In the genomic region with DNA sequence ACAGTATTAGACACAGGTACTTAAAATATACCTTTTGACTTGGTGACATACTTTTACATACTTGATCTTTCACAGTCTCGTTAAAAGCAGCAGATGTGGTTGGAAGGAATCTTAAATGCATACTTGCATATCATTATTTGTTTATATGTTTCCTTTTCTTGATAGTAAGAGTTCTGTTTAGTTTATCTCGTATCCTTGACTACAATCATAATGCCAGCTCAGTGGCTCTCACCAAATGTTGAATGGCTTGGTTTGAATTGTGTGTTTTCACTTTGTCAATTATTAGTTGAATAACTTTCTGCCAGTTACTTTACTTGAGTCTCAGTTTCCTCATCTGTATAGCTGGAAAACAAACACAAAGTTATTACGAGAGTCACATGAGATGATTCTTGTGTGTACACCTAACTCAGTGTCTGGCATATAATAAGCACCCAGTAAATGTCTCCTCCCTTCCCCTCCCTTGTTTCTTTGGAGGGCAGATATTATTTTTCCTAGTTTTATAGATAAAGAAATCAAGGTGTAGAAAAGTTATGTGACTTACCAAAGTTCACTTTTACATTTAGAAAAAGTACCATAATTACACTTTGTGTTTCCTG, we compare ENCODE assay signal across 13 cellular contexts.
"Had no signal": no experiment of that assay in that cellular context is flagged by ENCODE, and none has a peak within 500 bp of the region (broad histone marks: within the 10 kb centered on the region; RNA-seq: fewer than 3 reads in every experiment).

No MANE protein-coding gene starts in this region.

- FAIRE-seq: frontal cortex, keratinocyte had no signal

- H3K4me1 ChIP-seq: esophagus squamous epithelium, heart left ventricle, thyroid gland had no signal

- DNase-seq: activated CD4-positive, alpha-beta T cell treated with anti-CD3 and anti-CD28 coated beads, Interleukin-2, amount 50 U/mL, for 4 hours; activated naive CD4-positive, alpha-beta T cell treated with anti-CD3 and anti-CD28 coated beads, Interleukin-2, amount 50 U/mL, for 16 hours; activated T-cell treated with anti-CD3 and anti-CD28 coated beads, Interleukin-2, amount 50 U/mL, for 1 hour; amniotic stem cell; cerebellar nuclear complex; esophagus squamous epithelium; heart left ventricle; left ventricle myocardium superior; ovary; SW 1271; thyroid gland had no signal

- H3K4me3 ChIP-seq: esophagus squamous epithelium, heart left ventricle, ovary, thyroid gland had no signal

- H3K27me3 ChIP-seq: esophagus squamous epithelium, heart left ventricle, ovary, thyroid gland had no signal

- H3K27ac ChIP-seq: esophagus squamous epithelium, heart left ventricle, ovary, thyroid gland had no signal

- H3K9me3 ChIP-seq: esophagus squamous epithelium, heart left ventricle, ovary, thyroid gland had no signal

- H3K36me3 ChIP-seq: esophagus squamous epithelium, heart left ventricle, ovary, thyroid gland had no signal
